12 cellular contexts compared by ENCODE assay signal in genomic region chr16:50282955-50283631, GRCh38. TPM values are rescaled to one million over a fixed set of nuclear protein-coding genes. Genes with fewer than 3 reads are reported as not detected.
DNase-seq lines count a peak whose midpoint lies in the region; ATAC-seq and TF ChIP-seq lines count a peak whose summit lies in the region.
"Had no signal": no experiment of that assay in that cellular context is flagged by ENCODE, and none has a peak within 500 bp of the region (broad histone marks: within the 10 kb centered on the region; RNA-seq: fewer than 3 reads in every experiment).

No MANE protein-coding gene starts in this region.

- H3K4me1 Mint-ChIP-seq in activated naive CD4-positive, alpha-beta T cell treated with anti-CD3 and anti-CD28 coated beads, Interleukin-2, amount 50 U/mL, for 24 hours, result peaks cover 75% of the 10 kb centered on the region
- peaks cover 79% of the 10 kb centered on the region for H3K4me1 Mint-ChIP-seq in activated naive CD4-positive, alpha-beta T cell treated with anti-CD3 and anti-CD28 coated beads for 36 hours (ENCODE audit: low read depth)
- H3K4me1 Mint-ChIP-seq in T-helper 17 cell, result peaks cover 57% of the 10 kb centered on the region

- no peaks in the 10 kb centered on the region for H3K27me3 Mint-ChIP-seq in activated naive CD4-positive, alpha-beta T cell treated with anti-CD3 and anti-CD28 coated beads, Interleukin-2, amount 50 U/mL, for 24 hours
- H3K27me3 Mint-ChIP-seq in activated naive CD4-positive, alpha-beta T cell treated with anti-CD3 and anti-CD28 coated beads for 36 hours (ENCODE audit: low read depth), result no peaks in the 10 kb centered on the region
- H3K27me3 Mint-ChIP-seq in T-helper 17 cell, result no peaks in the 10 kb centered on the region

- H3K27me3 ChIP-seq in tibial nerve, result no peaks in the 10 kb centered on the region
- H3K27me3 ChIP-seq: sigmoid colon had no signal

- CTCF ChIA-PET in activated naive CD4-positive, alpha-beta T cell treated with anti-CD3 and anti-CD28 coated beads for 36 hours (lab: Charles Lee), result interaction anchor here (0.9 to 1.7 kb wide), 5 partner anchors 10 to 74 kb away, joined by 3 to 6 read pairs (median 4); no protein-coding TSS in a partner anchor

- intact Hi-C loops in activated naive CD4-positive, alpha-beta T cell treated with anti-CD3 and anti-CD28 coated beads for 36 hours (cut with micrococcal nuclease), result no loop called here

- H3K4me3 ChIP-seq in tibial nerve, result no peak overlapping the region
- H3K4me3 ChIP-seq: sigmoid colon had no signal

- H3K27ac ChIP-seq in tibial nerve, result peak overlapping the region in 3 of 4 donors; percentile 12 to 71 (median 60)
- H3K27ac ChIP-seq: epithelial cell of prostate had no signal

- H3K9me3 ChIP-seq in T-helper 17 cell (ENCODE audit: control insufficient read depth, low read length, poor library complexity, severe bottlenecking) (no peaks in the 10 kb centered on the region), tibial nerve (peaks cover 0 to 7% (median 0%) of the 10 kb centered on the region in 4 donors)
- H3K9me3 ChIP-seq: sigmoid colon had no signal

- H3K9me3 Mint-ChIP-seq in activated naive CD4-positive, alpha-beta T cell treated with anti-CD3 and anti-CD28 coated beads, Interleukin-2, amount 50 U/mL, for 24 hours, result no peaks in the 10 kb centered on the region
- peaks cover 5% of the 10 kb centered on the region for H3K9me3 Mint-ChIP-seq in activated naive CD4-positive, alpha-beta T cell treated with anti-CD3 and anti-CD28 coated beads for 36 hours

- peak overlapping the region; percentile 23 for H3K4me3 Mint-ChIP-seq in activated naive CD4-positive, alpha-beta T cell treated with anti-CD3 and anti-CD28 coated beads, Interleukin-2, amount 50 U/mL, for 24 hours
- H3K4me3 Mint-ChIP-seq in activated naive CD4-positive, alpha-beta T cell treated with anti-CD3 and anti-CD28 coated beads for 36 hours, result no peak overlapping the region
- peak overlapping the region; percentile 84 for H3K4me3 Mint-ChIP-seq in T-helper 17 cell
- H3K4me3 Mint-ChIP-seq: brain had no signal

- no peak for TF ChIP-seq CTCF in tibial nerve (IDR thresholded peaks at IDR 0.05)

- peaks cover 6% of the 10 kb centered on the region for H3K36me3 Mint-ChIP-seq in activated naive CD4-positive, alpha-beta T cell treated with anti-CD3 and anti-CD28 coated beads, Interleukin-2, amount 50 U/mL, for 24 hours
- H3K36me3 Mint-ChIP-seq in activated naive CD4-positive, alpha-beta T cell treated with anti-CD3 and anti-CD28 coated beads for 36 hours (ENCODE audit: low read depth), result peaks cover 29% of the 10 kb centered on the region
- peaks cover 5% of the 10 kb centered on the region for H3K36me3 Mint-ChIP-seq in T-helper 17 cell (ENCODE audit: low read depth)

- peaks cover 0 to 45% (median 23%) of the 10 kb centered on the region in 4 donors for H3K4me1 ChIP-seq in tibial nerve

- TF ChIP-seq POLR2A in tibial nerve (IDR thresholded peaks at IDR 0.05), result no peak

- peaks cover 0 to 3% (median 0%) of the 10 kb centered on the region in 3 donors for H3K36me3 ChIP-seq in tibial nerve
- H3K36me3 ChIP-seq: sigmoid colon had no signal

- WGBS in tibial nerve, 2 donors, result 79 to 80% methylated on average over 9 of the region's 9 CpGs

- ATAC-seq in T-helper 17 cell (no peak), HG02678 (IDR thresholded peaks at IDR 0.05; ENCODE audit: unreplicated experiment) (no peak)

- TF ChIP-seq EP300 in tibial nerve (IDR thresholded peaks at IDR 0.05), result no peak

- DNase-seq in activated naive CD4-positive, alpha-beta T cell treated with anti-CD3 and anti-CD28 coated beads for 36 hours, result no peak
- DNase-seq in T-helper 17 cell, result no peak
- peak; percentile 68 for DNase-seq in left kidney (ENCODE audit: low read depth, low spot score)
- DNase-seq in tibial nerve (ENCODE audit: low spot score in 2 of 2), result no peak
- DNase-seq in foreskin melanocyte, result no peak
- no peak for DNase-seq in occipital lobe (lab: John Stamatoyannopoulos, UW)
- DNase-seq: activated T-cell treated with anti-CD3 and anti-CD28 coated beads, Interleukin-2, amount 50 U/mL, for 48 hours; sigmoid colon had no signal

- H3K27ac Mint-ChIP-seq in activated naive CD4-positive, alpha-beta T cell treated with anti-CD3 and anti-CD28 coated beads, Interleukin-2, amount 50 U/mL, for 24 hours, result peak overlapping the region; percentile 87
- H3K27ac Mint-ChIP-seq in activated naive CD4-positive, alpha-beta T cell treated with anti-CD3 and anti-CD28 coated beads for 36 hours, result no peak overlapping the region
- H3K27ac Mint-ChIP-seq in T-helper 17 cell, result peak overlapping the region; percentile 96
- H3K27ac Mint-ChIP-seq: brain had no signal

RNA-seq across cellular contexts. Expression of gene ADCY7, which starts 16.7 kb away (rescaled TPM):
- total RNA-seq in activated naive CD4-positive, alpha-beta T cell treated with anti-CD3 and anti-CD28 coated beads for 36 hours, result 10 to 100 TPM; 73.4 to 89.6 TPM
- total RNA-seq in T-helper 17 cell (100 to 1,000 TPM; 187 to 203 TPM), tibial nerve (10 to 100 TPM; 40.4 to 50.9 (median 41.2) TPM), occipital lobe (8.7 TPM)
